Comparison of ENCODE assay signal across 16 cellular contexts in genomic region chr16:62876133-62876532, GRCh38.
A peak's percentile ranks its signal among the peaks of the same experiment; 100 is the strongest.
DNase-seq lines count a peak whose midpoint lies in the region; ATAC-seq and TF ChIP-seq lines count a peak whose summit lies in the region.
"Had no signal": no experiment of that assay in that cellular context is flagged by ENCODE, and none has a peak within 500 bp of the region (broad histone marks: within the 10 kb centered on the region; RNA-seq: fewer than 3 reads in every experiment).

No MANE protein-coding gene starts in this region.

- peak; percentile 63 for ATAC-seq in left ventricle myocardium superior
- no peak for ATAC-seq in stimulated activated naive B cell treated with anti-CD40 and anti-IgM and Interleukin-4, amounts not matched to agents 10 μg/mL and 1 μg/mL and 100 μg/mL, for 72 hours (replicated peaks)
- ATAC-seq: GM23338, HCT116 had no signal

- DNase-seq in left ventricle myocardium superior = no peak
- DNase-seq in left ventricle myocardium inferior = no peak
- DNase-seq in transverse colon = no peak
- no peak for DNase-seq in stimulated activated naive B cell treated with anti-CD40 and anti-IgM and Interleukin-4, amounts not matched to agents 10 μg/mL and 1 μg/mL and 100 μg/mL, for 72 hours
- DNase-seq in NCI-H82 (lab: John Stamatoyannopoulos, UW) = no peak
- DNase-seq: C1 segment of cervical spinal cord; Calu3; CD4-positive, alpha-beta memory T cell; COR-L47; DMS53; DMS79 treated with DMSO at 0.1 percent for 48 hours; GF-D8; H9 had no signal

- H3K36me3 ChIP-seq in left ventricle myocardium inferior (no peaks in the 10 kb centered on the region), rectal smooth muscle tissue (ENCODE audit: control insufficient read depth, insufficient read depth, low read length) (no peaks in the 10 kb centered on the region), transverse colon (no peaks in the 10 kb centered on the region)

- H3K27me3 Mint-ChIP-seq in stimulated activated naive B cell treated with anti-CD40 and anti-IgM and Interleukin-4, amounts not matched to agents 10 μg/mL and 1 μg/mL and 100 μg/mL, for 72 hours = no peaks in the 10 kb centered on the region
- H3K27me3 Mint-ChIP-seq: CD4-positive, alpha-beta memory T cell had no signal

- H3K4me3 ChIP-seq in left ventricle myocardium inferior = no peak overlapping the region
- no peak overlapping the region for H3K4me3 ChIP-seq in rectal smooth muscle tissue (ENCODE audit: low read length)
- no peak overlapping the region for H3K4me3 ChIP-seq in transverse colon
- H3K4me3 ChIP-seq: GM23338 had no signal

- in situ Hi-C loops in transverse colon (cut with MboI; ENCODE audit: low pct_ligation_motif_present in 1 of 4, low pct_unique_long_range_greater_than_20kb in 1 of 4, low sequenced_read_pairs in 3 of 4) = no loop called here

- H3K4me1 ChIP-seq in left ventricle myocardium inferior = peaks cover 7% of the 10 kb centered on the region
- peaks cover 16% of the 10 kb centered on the region for H3K4me1 ChIP-seq in rectal smooth muscle tissue (ENCODE audit: control insufficient read depth, insufficient read depth, low read length)
- peaks cover 0 to 5% (median 0%) of the 10 kb centered on the region in 4 donors for H3K4me1 ChIP-seq in transverse colon

- H3K9ac ChIP-seq in rectal smooth muscle tissue (ENCODE audit: low read length) = no peak overlapping the region

- 71% methylated on average over 1 of the region's 1 CpG for WGBS in transverse colon (ENCODE audit: low coverage in 1 of 2), 2 donors

- TF ChIP-seq CTCF in left ventricle myocardium inferior (IDR thresholded peaks at IDR 0.05; ENCODE audit: borderline replicate concordance) (no peak), transverse colon (IDR thresholded peaks at IDR 0.05) (no peak)

- no peak overlapping the region for H3K27ac Mint-ChIP-seq in stimulated activated naive B cell treated with anti-CD40 and anti-IgM and Interleukin-4, amounts not matched to agents 10 μg/mL and 1 μg/mL and 100 μg/mL, for 72 hours
- H3K27ac Mint-ChIP-seq: CD4-positive, alpha-beta memory T cell; GM23338; H9 had no signal

- no peak overlapping the region for H3K4me3 Mint-ChIP-seq in stimulated activated naive B cell treated with anti-CD40 and anti-IgM and Interleukin-4, amounts not matched to agents 10 μg/mL and 1 μg/mL and 100 μg/mL, for 72 hours
- H3K4me3 Mint-ChIP-seq: CD4-positive, alpha-beta memory T cell; GM23338; H9 had no signal

- H3K27me3 ChIP-seq in left ventricle myocardium inferior (ENCODE audit: low read depth) (no peaks in the 10 kb centered on the region), rectal smooth muscle tissue (ENCODE audit: control insufficient read depth, insufficient read depth, low read length) (no peaks in the 10 kb centered on the region), transverse colon (no peaks in the 10 kb centered on the region)

- intact Hi-C loops in left ventricle myocardium superior (cut with micrococcal nuclease) = no loop called here
- intact Hi-C loops in left ventricle myocardium inferior (cut with micrococcal nuclease) = no loop called here
- intact Hi-C loops in transverse colon (cut with DNase I; ENCODE audit: low total_unique reads) = no loop called here

- H3K9me3 Mint-ChIP-seq in stimulated activated naive B cell treated with anti-CD40 and anti-IgM and Interleukin-4, amounts not matched to agents 10 μg/mL and 1 μg/mL and 100 μg/mL, for 72 hours = peaks cover 3% of the 10 kb centered on the region in 2 donors
- H3K9me3 Mint-ChIP-seq: GM23338 had no signal

- H3K27ac ChIP-seq in left ventricle myocardium inferior (replicated peaks) = no peak overlapping the region
- peak overlapping the region; percentile 56 for H3K27ac ChIP-seq in rectal smooth muscle tissue (ENCODE audit: low read depth, low read length)
- peak overlapping the region in 3 of 4 donors; percentile 29 to 49 (median 29) for H3K27ac ChIP-seq in transverse colon

- H3K4me1 Mint-ChIP-seq in stimulated activated naive B cell treated with anti-CD40 and anti-IgM and Interleukin-4, amounts not matched to agents 10 μg/mL and 1 μg/mL and 100 μg/mL, for 72 hours = no peaks in the 10 kb centered on the region
- H3K4me1 Mint-ChIP-seq: CD4-positive, alpha-beta memory T cell; H9 had no signal

- H3K9me3 ChIP-seq in left ventricle myocardium inferior (replicated peaks) (no peaks in the 10 kb centered on the region), transverse colon (no peaks in the 10 kb centered on the region)

- TF ChIP-seq POLR2A in transverse colon (IDR thresholded peaks at IDR 0.05) = no peak

- no peaks in the 10 kb centered on the region for H3K36me3 Mint-ChIP-seq in stimulated activated naive B cell treated with anti-CD40 and anti-IgM and Interleukin-4, amounts not matched to agents 10 μg/mL and 1 μg/mL and 100 μg/mL, for 72 hours
- H3K36me3 Mint-ChIP-seq: CD4-positive, alpha-beta memory T cell had no signal

- no peak for TF ChIP-seq EP300 in transverse colon (IDR thresholded peaks at IDR 0.05; ENCODE audit: low read depth)
